In the genomic region with DNA sequence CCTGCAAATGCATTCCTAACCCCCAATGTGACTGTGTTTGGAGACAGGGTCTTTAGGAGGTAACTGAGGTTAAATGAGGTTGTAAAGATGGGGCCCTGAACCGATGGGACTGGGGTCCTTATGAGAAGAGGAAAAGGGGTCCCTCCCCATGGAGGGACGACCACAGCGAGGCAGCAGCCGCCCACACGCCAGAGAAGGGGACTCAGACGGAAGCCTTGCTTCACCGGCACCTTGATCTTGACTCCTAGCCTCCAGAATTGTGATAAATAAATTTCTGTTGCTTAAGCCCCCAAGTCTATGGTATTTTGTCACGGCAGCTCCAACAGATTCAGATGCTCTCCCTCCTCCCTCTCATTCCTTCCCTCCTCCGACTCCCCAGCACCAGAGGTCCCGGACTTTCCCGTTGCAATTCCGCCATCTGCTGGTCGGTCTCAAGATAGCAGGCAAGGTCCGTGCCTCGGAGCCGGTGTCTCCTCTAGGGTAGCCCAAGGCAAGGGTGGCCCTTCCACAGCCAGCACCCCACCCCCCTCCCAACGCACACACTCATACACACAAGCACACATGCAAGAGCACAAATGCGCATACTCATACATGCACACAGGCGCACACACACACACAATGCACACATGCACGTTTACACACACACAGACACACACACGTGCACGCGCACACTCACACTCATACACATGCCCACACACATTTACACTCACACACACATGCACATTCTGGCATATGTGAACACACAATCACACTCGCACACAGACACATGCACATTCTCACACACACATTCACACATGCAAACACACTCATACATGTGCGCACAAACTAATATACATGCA, we compare ENCODE assay signal across 8 cellular contexts. TPM values are rescaled to one million over a fixed set of nuclear protein-coding genes. Genes with fewer than 3 reads are reported as not detected.
A peak's percentile ranks its signal among the peaks of the same experiment; 100 is the strongest.
DNase-seq lines count a peak whose midpoint lies in the region; ATAC-seq, FAIRE-seq and TF ChIP-seq lines count a peak whose summit lies in the region.

No MANE protein-coding gene starts in this region.

- H3K36me3 ChIP-seq in GM23338 (ENCODE audit: insufficient read depth) (no peaks in the 10 kb centered on the region), osteoblast (ENCODE audit: insufficient read depth, low read length) (no peaks in the 10 kb centered on the region), aorta (ENCODE audit: control insufficient read depth in 1 of 2, insufficient read depth in 2 of 2, low read length in 1 of 2) (no peaks in the 10 kb centered on the region)

- no peak overlapping the region for H3K27ac Mint-ChIP-seq in GM23338
- H3K27ac Mint-ChIP-seq in stimulated activated memory B cell treated with anti-CD40 and anti-IgM and Interleukin-4, amounts not matched to agents 10 μg/mL and 1 μg/mL and 100 μg/mL, for 72 hours, result no peak overlapping the region

- TF ChIP-seq CTCF in GM23338 (conservative IDR thresholded peaks at IDR 0.05; ENCODE audit: low read depth in 2 of 2) (peak; percentile 87 to 94), osteoblast (IDR thresholded peaks at IDR 0.05; ENCODE audit: extremely low read depth, low read depth, low read length) (peak; percentile 87)

- 31 to 35% methylated on average over 25 of the region's 25 CpGs for WGBS in aorta, 2 donors

- ATAC-seq in GM23338 (peak; percentile 64), aorta (ENCODE audit: low FRiP score) (peak; percentile 65)
- no peak for ATAC-seq in activated T-cell treated with anti-CD3 and anti-CD28 coated beads, Interleukin-2, amount 50 U/mL, for 4 hours
- no peak for ATAC-seq in stimulated activated memory B cell treated with anti-CD40 and anti-IgM and Interleukin-4, amounts not matched to agents 10 μg/mL and 1 μg/mL and 100 μg/mL, for 72 hours

- intact Hi-C loops in aorta (cut with DNase I), result loop anchor here (5.0 kb wide), 1 partner anchor 663 kb away; no protein-coding TSS in a partner anchor

- H2AFZ ChIP-seq in GM23338 (no peak overlapping the region; the same call in 1 of the 2 replicates), osteoblast (ENCODE audit: low read length) (no peak overlapping the region)

- H3K9me3 ChIP-seq in osteoblast (ENCODE audit: low read depth, low read length) (no peaks in the 10 kb centered on the region), aorta (ENCODE audit: control insufficient read depth, low read length) (no peaks in the 10 kb centered on the region)

- DNase-seq in COR-L47 (lab: John Stamatoyannopoulos, UW) (peak; percentile 33), GM23338 (ENCODE audit: low spot score) (peak; percentile 82), NCI-H748 treated with DMSO at 0.1 percent for 48 hours (lab: John Stamatoyannopoulos, UW) (peak; percentile 4), frontal cortex (ENCODE audit: low spot score in 2 of 2) (peak; percentile 38 to 75), osteoblast (ENCODE audit: insufficient read length, low spot score, missing footprints) (peak; percentile 91), aorta (peak; percentile 53 to 87)
- DNase-seq in activated T-cell treated with anti-CD3 and anti-CD28 coated beads, Interleukin-2, amount 50 U/mL, for 4 hours, result peak; percentile 21

- no peaks in the 10 kb centered on the region for H4K20me1 ChIP-seq in GM23338 (replicated peaks; ENCODE audit: insufficient read depth)
- no peaks in the 10 kb centered on the region for H4K20me1 ChIP-seq in osteoblast (ENCODE audit: insufficient read depth, low read length)

- no peaks in the 10 kb centered on the region for H3K9me3 Mint-ChIP-seq in GM23338
- H3K9me3 Mint-ChIP-seq in activated T-cell treated with anti-CD3 and anti-CD28 coated beads, Interleukin-2, amount 50 U/mL, for 4 hours, result no peaks in the 10 kb centered on the region
- H3K9me3 Mint-ChIP-seq in stimulated activated memory B cell treated with anti-CD40 and anti-IgM and Interleukin-4, amounts not matched to agents 10 μg/mL and 1 μg/mL and 100 μg/mL, for 72 hours, result peaks cover 4% of the 10 kb centered on the region

- H3K27me3 Mint-ChIP-seq in GM23338 (ENCODE audit: insufficient read depth, low read depth, poor library complexity), result peaks cover 12% of the 10 kb centered on the region
- H3K27me3 Mint-ChIP-seq in activated T-cell treated with anti-CD3 and anti-CD28 coated beads, Interleukin-2, amount 50 U/mL, for 4 hours (ENCODE audit: low read depth), result peaks cover 22% of the 10 kb centered on the region
- H3K27me3 Mint-ChIP-seq in stimulated activated memory B cell treated with anti-CD40 and anti-IgM and Interleukin-4, amounts not matched to agents 10 μg/mL and 1 μg/mL and 100 μg/mL, for 72 hours, result peaks cover 18% of the 10 kb centered on the region

- H3K27ac ChIP-seq in GM23338 (ENCODE audit: low read depth), result no peak overlapping the region
- H3K27ac ChIP-seq in osteoblast (ENCODE audit: low read depth, low read length), result no peak overlapping the region
- no peak overlapping the region for H3K27ac ChIP-seq in aorta (ENCODE audit: low read depth in 1 of 2, low read length in 2 of 2)

- no peaks in the 10 kb centered on the region; the same call in 1 of the 2 replicates for H3K4me1 ChIP-seq in GM23338 (ENCODE audit: insufficient read depth)
- H3K4me1 ChIP-seq in osteoblast (ENCODE audit: insufficient read depth, low read length), result no peaks in the 10 kb centered on the region
- no peaks in the 10 kb centered on the region for H3K4me1 ChIP-seq in aorta (ENCODE audit: control insufficient read depth in 1 of 2, insufficient read depth in 2 of 2, low read length in 2 of 2)

- H3F3A ChIP-seq in GM23338 (replicated peaks; ENCODE audit: low read depth), result no peaks in the 10 kb centered on the region

- no peaks in the 10 kb centered on the region for H3K27me3 ChIP-seq in GM23338 (ENCODE audit: insufficient read depth)
- H3K27me3 ChIP-seq in osteoblast (ENCODE audit: insufficient read depth, low read length), result no peaks in the 10 kb centered on the region
- H3K27me3 ChIP-seq in aorta (ENCODE audit: control insufficient read depth in 1 of 2, insufficient read depth in 2 of 2, low read length in 1 of 2), result no peaks in the 10 kb centered on the region

- no peak overlapping the region for H3K4me3 ChIP-seq in GM23338
- no peak overlapping the region for H3K4me3 ChIP-seq in osteoblast (ENCODE audit: insufficient read depth, low read length)
- H3K4me3 ChIP-seq in aorta (ENCODE audit: low read length in 2 of 2), result no peak overlapping the region

- peaks cover 15% of the 10 kb centered on the region for H3K4me1 Mint-ChIP-seq in GM23338
- no peaks in the 10 kb centered on the region for H3K4me1 Mint-ChIP-seq in activated T-cell treated with anti-CD3 and anti-CD28 coated beads, Interleukin-2, amount 50 U/mL, for 4 hours (ENCODE audit: low read depth)
- H3K4me1 Mint-ChIP-seq in stimulated activated memory B cell treated with anti-CD40 and anti-IgM and Interleukin-4, amounts not matched to agents 10 μg/mL and 1 μg/mL and 100 μg/mL, for 72 hours, result no peaks in the 10 kb centered on the region

- H3K4me2 ChIP-seq in GM23338 (no peak overlapping the region), osteoblast (ENCODE audit: insufficient read depth, low read length) (no peak overlapping the region)

- H3K9me2 ChIP-seq in GM23338 (ENCODE audit: insufficient read depth), result no peaks in the 10 kb centered on the region

- H3K79me2 ChIP-seq in GM23338 (replicated peaks; ENCODE audit: insufficient read depth) (no peaks in the 10 kb centered on the region), osteoblast (ENCODE audit: insufficient read depth, low read length) (no peaks in the 10 kb centered on the region)

- no peak for FAIRE-seq in frontal cortex (lab: Jason Lieb, UNC)

- H3K4me3 Mint-ChIP-seq in GM23338, result no peak overlapping the region
- H3K4me3 Mint-ChIP-seq in activated T-cell treated with anti-CD3 and anti-CD28 coated beads, Interleukin-2, amount 50 U/mL, for 4 hours, result no peak overlapping the region
- H3K4me3 Mint-ChIP-seq in stimulated activated memory B cell treated with anti-CD40 and anti-IgM and Interleukin-4, amounts not matched to agents 10 μg/mL and 1 μg/mL and 100 μg/mL, for 72 hours, result no peak overlapping the region

- H3K36me3 Mint-ChIP-seq in GM23338 (ENCODE audit: low read depth), result no peaks in the 10 kb centered on the region
- H3K36me3 Mint-ChIP-seq in activated T-cell treated with anti-CD3 and anti-CD28 coated beads, Interleukin-2, amount 50 U/mL, for 4 hours (ENCODE audit: insufficient read depth), result no peaks in the 10 kb centered on the region
- no peaks in the 10 kb centered on the region for H3K36me3 Mint-ChIP-seq in stimulated activated memory B cell treated with anti-CD40 and anti-IgM and Interleukin-4, amounts not matched to agents 10 μg/mL and 1 μg/mL and 100 μg/mL, for 72 hours

TF ChIP-seq in GM23338, 12 proteins besides CTCF, POLR2A, EP300 and RAD21 (continues in another document):
- TF ChIP-seq STAT1 (IDR thresholded peaks at IDR 0.05; ENCODE audit: unreplicated experiment) (no peak), EZH2 (IDR thresholded peaks at IDR 0.05; ENCODE audit: low read depth, unreplicated experiment) (no peak), ZNF114 (CRISPR knock-in tag; IDR thresholded peaks at IDR 0.05) (no peak)
- TF ChIP-seq, protein P1, sequence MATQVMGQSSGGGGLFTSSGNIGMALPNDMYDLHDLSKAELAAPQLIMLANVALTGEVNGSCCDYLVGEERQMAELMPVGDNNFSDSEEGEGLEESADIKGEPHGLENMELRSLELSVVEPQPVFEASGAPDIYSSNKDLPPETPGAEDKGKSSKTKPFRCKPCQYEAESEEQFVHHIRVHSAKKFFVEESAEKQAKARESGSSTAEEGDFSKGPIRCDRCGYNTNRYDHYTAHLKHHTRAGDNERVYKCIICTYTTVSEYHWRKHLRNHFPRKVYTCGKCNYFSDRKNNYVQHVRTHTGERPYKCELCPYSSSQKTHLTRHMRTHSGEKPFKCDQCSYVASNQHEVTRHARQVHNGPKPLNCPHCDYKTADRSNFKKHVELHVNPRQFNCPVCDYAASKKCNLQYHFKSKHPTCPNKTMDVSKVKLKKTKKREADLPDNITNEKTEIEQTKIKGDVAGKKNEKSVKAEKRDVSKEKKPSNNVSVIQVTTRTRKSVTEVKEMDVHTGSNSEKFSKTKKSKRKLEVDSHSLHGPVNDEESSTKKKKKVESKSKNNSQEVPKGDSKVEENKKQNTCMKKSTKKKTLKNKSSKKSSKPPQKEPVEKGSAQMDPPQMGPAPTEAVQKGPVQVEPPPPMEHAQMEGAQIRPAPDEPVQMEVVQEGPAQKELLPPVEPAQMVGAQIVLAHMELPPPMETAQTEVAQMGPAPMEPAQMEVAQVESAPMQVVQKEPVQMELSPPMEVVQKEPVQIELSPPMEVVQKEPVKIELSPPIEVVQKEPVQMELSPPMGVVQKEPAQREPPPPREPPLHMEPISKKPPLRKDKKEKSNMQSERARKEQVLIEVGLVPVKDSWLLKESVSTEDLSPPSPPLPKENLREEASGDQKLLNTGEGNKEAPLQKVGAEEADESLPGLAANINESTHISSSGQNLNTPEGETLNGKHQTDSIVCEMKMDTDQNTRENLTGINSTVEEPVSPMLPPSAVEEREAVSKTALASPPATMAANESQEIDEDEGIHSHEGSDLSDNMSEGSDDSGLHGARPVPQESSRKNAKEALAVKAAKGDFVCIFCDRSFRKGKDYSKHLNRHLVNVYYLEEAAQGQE (IDR thresholded peaks at IDR 0.05; ENCODE audit: unreplicated experiment), result peak; percentile 57

RNA-seq across cellular contexts. Expression of gene C16orf78, which starts 23.1 kb away (rescaled TPM):
- total RNA-seq in GM23338 (2014; rRNA removed; shearing (Covaris generic)), result not detected in 2 replicates
- polyA plus RNA-seq in GM23338 (2016; fragmentation: Nextera tagmentation; extraction: Ambion mirVana) (not detected in 2 replicates), aorta (not detected)
- not detected for total RNA-seq in activated T-cell treated with anti-CD3 and anti-CD28 coated beads, Interleukin-2, amount 50 U/mL, for 4 hours
- total RNA-seq in frontal cortex (not detected), osteoblast (not detected in 2 replicates), aorta (not detected)

Comparison
In these comparisons a context has a peak if more than half of its experiments do, and no peak if none do; other contexts are left out.
1. DNase-seq: peak in every context shown above with its lines; median percentile 91 in osteoblast; 82 in GM23338; 70 in aorta; 56 in frontal cortex; 33 in COR-L47; 21 in activated T-cell treated with anti-CD3 and anti-CD28 coated beads, Interleukin-2, amount 50 U/mL, for 4 hours; 4 in NCI-H748 treated with DMSO at 0.1 percent for 48 hours.
2. ATAC-seq: peak in GM23338 (single experiment) and aorta (single experiment); none in activated T-cell treated with anti-CD3 and anti-CD28 coated beads, Interleukin-2, amount 50 U/mL, for 4 hours (0 of 2) and stimulated activated memory B cell treated with anti-CD40 and anti-IgM and Interleukin-4, amounts not matched to agents 10 μg/mL and 1 μg/mL and 100 μg/mL, for 72 hours (single experiment).